ENCODE assay signal across 11 cellular contexts in the genomic region with DNA sequence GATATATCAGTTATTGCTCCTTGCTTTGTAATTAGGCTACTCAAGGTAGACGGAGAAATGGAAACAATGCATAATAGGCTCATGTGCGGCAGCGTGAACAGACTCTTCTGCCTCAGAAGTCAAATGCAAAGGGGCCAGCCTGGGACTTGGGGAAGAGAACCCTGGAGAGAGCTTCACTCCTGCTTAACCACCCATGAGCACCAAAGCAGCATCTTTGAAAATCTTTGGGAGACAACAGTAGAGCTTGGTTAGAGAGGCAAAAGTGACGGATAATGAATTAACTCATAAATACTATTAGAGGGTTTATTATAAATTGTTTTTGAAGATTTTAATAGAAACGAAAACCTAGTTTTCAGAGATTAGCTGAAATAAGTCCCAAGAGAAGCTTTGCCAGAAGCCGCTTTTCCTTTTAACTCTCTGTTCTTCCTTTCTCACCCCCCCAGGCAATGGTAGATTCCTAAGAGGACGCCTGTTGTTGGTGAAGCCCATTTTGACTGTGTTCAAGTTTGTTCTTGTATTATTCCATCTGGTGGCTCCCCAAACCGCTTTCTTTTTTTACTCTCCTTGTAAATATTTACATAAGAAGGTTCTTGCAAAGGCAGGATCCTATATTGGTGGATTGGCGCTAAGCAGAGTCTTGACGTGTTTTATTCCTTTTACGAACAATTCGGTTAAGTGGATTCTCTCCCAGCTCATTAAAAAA.
A peak's percentile ranks its signal among the peaks of the same experiment; 100 is the strongest.
DNase-seq lines count a peak whose midpoint lies in the region; ATAC-seq and TF ChIP-seq lines count a peak whose summit lies in the region.
"Had no signal": no experiment of that assay in that cellular context is flagged by ENCODE, and none has a peak within 500 bp of the region (broad histone marks: within the 10 kb centered on the region; RNA-seq: fewer than 3 reads in every experiment).

No MANE protein-coding gene starts in this region.

- no peak overlapping the region for H3K27ac ChIP-seq in RWPE2 (ENCODE audit: poor library complexity, severe bottlenecking)
- H3K27ac ChIP-seq in coronary artery: no peak overlapping the region

- H3K27me3 ChIP-seq in RWPE2 (ENCODE audit: insufficient read depth, poor library complexity, severe bottlenecking): no peaks in the 10 kb centered on the region

- H3K36me3 ChIP-seq in RWPE2 (ENCODE audit: low read depth): no peaks in the 10 kb centered on the region

- no peak for ATAC-seq in natural killer cell treated with Interleukin-12 subunit alpha and Interleukin-12 subunit beta and Interleukin-15 and Interleukin-18, amount 100 ng/mL, for 72 hours
- no peak for ATAC-seq in natural killer cell
- peak; percentile 62 for ATAC-seq in RWPE2 (ENCODE audit: low read depth)
- ATAC-seq in HG03139 (IDR thresholded peaks at IDR 0.05; ENCODE audit: unreplicated experiment): no peak

- no peaks in the 10 kb centered on the region for H3K36me3 Mint-ChIP-seq in natural killer cell treated with Interleukin-12 subunit alpha and Interleukin-12 subunit beta and Interleukin-15 and Interleukin-18, amount 100 ng/mL, for 72 hours
- no peaks in the 10 kb centered on the region for H3K36me3 Mint-ChIP-seq in natural killer cell

- TF ChIP-seq CTCF in natural killer cell (IDR thresholded peaks at IDR 0.05) (no peak), RWPE2 (IDR thresholded peaks at IDR 0.05; ENCODE audit: poor library complexity, severe bottlenecking) (peak; percentile 10), foreskin fibroblast (IDR thresholded peaks at IDR 0.05; ENCODE audit: low read depth, low read length) (no peak), coronary artery (IDR thresholded peaks at IDR 0.05) (no peak)

- H3K9me3 Mint-ChIP-seq in natural killer cell treated with Interleukin-12 subunit alpha and Interleukin-12 subunit beta and Interleukin-15 and Interleukin-18, amount 100 ng/mL, for 72 hours: no peaks in the 10 kb centered on the region
- H3K9me3 Mint-ChIP-seq in natural killer cell: no peaks in the 10 kb centered on the region

- H3K4me3 Mint-ChIP-seq in natural killer cell treated with Interleukin-12 subunit alpha and Interleukin-12 subunit beta and Interleukin-15 and Interleukin-18, amount 100 ng/mL, for 72 hours: peak overlapping the region; percentile 58
- H3K4me3 Mint-ChIP-seq in natural killer cell: no peak overlapping the region
- H3K4me3 Mint-ChIP-seq: activated B cell treated with CpG ODN at 0.5 μM for 24 hours had no signal

- no peak for DNase-seq in natural killer cell treated with Interleukin-12 subunit alpha and Interleukin-12 subunit beta and Interleukin-15 and Interleukin-18, amount 100 ng/mL, for 72 hours (ENCODE audit: low spot score)
- DNase-seq in natural killer cell: no peak
- no peak for DNase-seq in RWPE2 (ENCODE audit: low spot score)
- peak in 1 of 2 donors; percentile 63 for DNase-seq in foreskin fibroblast
- no peak for DNase-seq in AG08395 (ENCODE audit: low spot score)
- no peak for DNase-seq in coronary artery (ENCODE audit: low spot score)
- DNase-seq in activated gamma-delta T cell (lab: John Stamatoyannopoulos, UW): no peak
- DNase-seq: ACHN, activated B cell treated with CpG ODN at 0.5 μM for 24 hours, NCI-H2029 treated with DMSO at 0.1 percent for 48 hours had no signal

- H3K4me3 ChIP-seq in RWPE2 (ENCODE audit: severe bottlenecking) (no peak overlapping the region), foreskin fibroblast (ENCODE audit: low read depth in 1 of 2, low read length in 2 of 2) (peak overlapping the region; percentile 31 to 46), coronary artery (no peak overlapping the region)

- peak overlapping the region in 1 of 2 donors; percentile 13 for H3K27ac Mint-ChIP-seq in natural killer cell treated with Interleukin-12 subunit alpha and Interleukin-12 subunit beta and Interleukin-15 and Interleukin-18, amount 100 ng/mL, for 72 hours
- peak overlapping the region in 1 of 2 donors; percentile 37 for H3K27ac Mint-ChIP-seq in natural killer cell
- H3K27ac Mint-ChIP-seq: activated B cell treated with CpG ODN at 0.5 μM for 24 hours had no signal

- peaks cover 15 to 18% of the 10 kb centered on the region in 2 donors for H3K4me1 Mint-ChIP-seq in natural killer cell treated with Interleukin-12 subunit alpha and Interleukin-12 subunit beta and Interleukin-15 and Interleukin-18, amount 100 ng/mL, for 72 hours (ENCODE audit: low read depth in 2 of 2)
- H3K4me1 Mint-ChIP-seq in natural killer cell: peaks cover 11 to 17% of the 10 kb centered on the region in 2 donors

- H3K9me3 ChIP-seq in RWPE2 (ENCODE audit: severe bottlenecking): no peaks in the 10 kb centered on the region

- intact Hi-C loops in natural killer cell (cut with micrococcal nuclease): no loop called here

- peaks cover 15% of the 10 kb centered on the region for H3K4me1 ChIP-seq in RWPE2 (ENCODE audit: insufficient read depth, poor library complexity, severe bottlenecking)

- H3K27me3 Mint-ChIP-seq in natural killer cell treated with Interleukin-12 subunit alpha and Interleukin-12 subunit beta and Interleukin-15 and Interleukin-18, amount 100 ng/mL, for 72 hours: peaks cover 0 to 11% of the 10 kb centered on the region in 2 donors
- H3K27me3 Mint-ChIP-seq in natural killer cell (ENCODE audit: low read depth in 2 of 2): peaks cover 5 to 12% of the 10 kb centered on the region in 2 donors

Comparison
In these comparisons a context has a peak if more than half of its experiments do, and no peak if none do; other contexts are left out.
1. H3K4me3 ChIP-seq: peak in foreskin fibroblast (2 of 2); none in RWPE2 (single experiment) and coronary artery (single experiment).